Comparison of ENCODE assay signal across 9 cellular contexts in the genomic region with DNA sequence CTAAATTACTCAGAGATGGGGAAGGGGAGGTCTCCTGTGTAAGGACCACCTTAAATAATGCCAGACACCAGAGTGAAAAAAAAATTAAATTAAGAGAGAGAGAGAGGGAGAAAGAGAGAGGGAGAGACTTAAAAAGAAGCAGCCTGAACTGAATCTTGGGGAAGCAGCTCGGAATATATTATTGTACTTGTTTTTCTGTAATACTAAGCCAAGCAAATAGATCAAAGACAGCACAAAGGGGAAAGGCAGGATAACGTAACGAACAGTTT. TPM values are rescaled to one million over a fixed set of nuclear protein-coding genes. Genes with fewer than 3 reads are reported as not detected.
DNase-seq lines count a peak whose midpoint lies in the region; ATAC-seq and TF ChIP-seq lines count a peak whose summit lies in the region.
"Had no signal": no experiment of that assay in that cellular context is flagged by ENCODE, and none has a peak within 500 bp of the region (broad histone marks: within the 10 kb centered on the region; RNA-seq: fewer than 3 reads in every experiment).

No MANE protein-coding gene starts in this region.

- peak overlapping the region; percentile 86 for H3K27ac ChIP-seq in cardiac muscle cell
- H3K27ac ChIP-seq in upper lobe of right lung = peak overlapping the region; percentile 97
- H3K27ac ChIP-seq in foreskin keratinocyte = no peak overlapping the region

- no peak for TF ChIP-seq CTCF in cardiac muscle cell (IDR thresholded peaks at IDR 0.05; ENCODE audit: low read depth, low read length)
- no peak for TF ChIP-seq CTCF in cardiac fibroblast (IDR thresholded peaks at IDR 0.05; ENCODE audit: low read depth, low read length)
- TF ChIP-seq CTCF in upper lobe of right lung (IDR thresholded peaks at IDR 0.05) = no peak
- TF ChIP-seq CTCF in foreskin keratinocyte (conservative IDR thresholded peaks at IDR 0.05) = no peak

- no peaks in the 10 kb centered on the region for H3K36me3 ChIP-seq in cardiac muscle cell
- no peaks in the 10 kb centered on the region for H3K36me3 ChIP-seq in mucosa of stomach (ENCODE audit: control insufficient read depth, insufficient read depth, low read length)
- H3K36me3 ChIP-seq in upper lobe of right lung = no peaks in the 10 kb centered on the region

- intact Hi-C loops in cardiac septum (cut with DNase I) = loop anchor here (2.0 to 10.0 kb wide), 3 partner anchors 183 to 1239 kb away; a partner anchor contains a TSS
- intact Hi-C loops in upper lobe of right lung (cut with DNase I) = no loop called here

- no peak for ATAC-seq in upper lobe of right lung
- no peak for ATAC-seq in foreskin keratinocyte

- H3K27me3 ChIP-seq in cardiac muscle cell = peaks cover 7% of the 10 kb centered on the region
- peaks cover 74% of the 10 kb centered on the region for H3K27me3 ChIP-seq in mucosa of stomach (ENCODE audit: control insufficient read depth, insufficient read depth, low read length)
- no peaks in the 10 kb centered on the region for H3K27me3 ChIP-seq in upper lobe of right lung
- H3K27me3 ChIP-seq in foreskin keratinocyte = peaks cover 97% of the 10 kb centered on the region

- H3K4me3 ChIP-seq in cardiac muscle cell (peak overlapping the region; percentile 99), cardiac fibroblast (replicated peaks in 1 of 2; ENCODE audit: low read depth in 2 of 2, low read length in 2 of 2) (peak overlapping the region; percentile 84), mucosa of stomach (ENCODE audit: low read length) (peak overlapping the region; percentile 44), upper lobe of right lung (peak overlapping the region; percentile 63)

- H3K4me1 ChIP-seq in cardiac muscle cell (ENCODE audit: low read depth) (peaks cover 48% of the 10 kb centered on the region), mucosa of stomach (ENCODE audit: control insufficient read depth, insufficient read depth, low read length) (no peaks in the 10 kb centered on the region), upper lobe of right lung (peaks cover 10% of the 10 kb centered on the region), foreskin keratinocyte (peaks cover 3% of the 10 kb centered on the region)

- in situ Hi-C loops in ACHN (cut with HindIII; ENCODE audit: low pct_ligation_motif_present, low pct_unique_long_range_greater_than_20kb, low sequenced_read_pairs) = no loop called here

- DNase-seq in cardiac muscle cell (ENCODE audit: low read depth in 1 of 2, low spot score in 1 of 2) (no peak), cardiac septum (ENCODE audit: low spot score) (no peak), cardiac fibroblast (ENCODE audit: low read depth in 2 of 2) (no peak), upper lobe of right lung (no peak), mucosa of gallbladder (ENCODE audit: low spot score) (no peak), ACHN (no peak), foreskin keratinocyte (no peak)
- DNase-seq: SIG-M5 had no signal

- peak overlapping the region; percentile 81 for H3K9ac ChIP-seq in mucosa of stomach (ENCODE audit: low read length)

- H3K9me3 ChIP-seq in cardiac muscle cell (ENCODE audit: low read depth) (no peaks in the 10 kb centered on the region), mucosa of stomach (ENCODE audit: control insufficient read depth, low read length) (no peaks in the 10 kb centered on the region), upper lobe of right lung (no peaks in the 10 kb centered on the region)

RNA-seq across cellular contexts. Expression of a gene that starts 4.6 kb away (rescaled TPM):
- total RNA-seq in cardiac muscle cell = 27.0 and 41.2 TPM in 2 replicates
- polyA plus RNA-seq in cardiac muscle cell = 16.8 and 17.9 TPM in 2 replicates
- total RNA-seq in cardiac septum = 122 TPM
- total RNA-seq in upper lobe of right lung = 178 TPM
- 91.0 TPM for total RNA-seq in mucosa of gallbladder
- total RNA-seq in foreskin keratinocyte = 0.03 and 0.11 TPM in 2 replicates
- 0.08 TPM in 2 replicates for polyA plus RNA-seq in foreskin keratinocyte

Comparison
In these comparisons a context has a peak if more than half of its experiments do, and no peak if none do; other contexts are left out.
1. H3K4me3 ChIP-seq: peak in every context shown above with its lines; median percentile 99 in cardiac muscle cell; 84 in cardiac fibroblast; 63 in upper lobe of right lung; 44 in mucosa of stomach.
2. RNA of a gene that starts 4.6 kb away (total RNA-seq): 178 TPM in upper lobe of right lung (single experiment), 122 TPM in cardiac septum (single experiment), 91.0 TPM in mucosa of gallbladder (single experiment) and 27.0 to 41.2 TPM in cardiac muscle cell; 0.03 to 0.11 TPM in foreskin keratinocyte; every median in the first group is over 10 times any median in the second.